In the genomic region with DNA sequence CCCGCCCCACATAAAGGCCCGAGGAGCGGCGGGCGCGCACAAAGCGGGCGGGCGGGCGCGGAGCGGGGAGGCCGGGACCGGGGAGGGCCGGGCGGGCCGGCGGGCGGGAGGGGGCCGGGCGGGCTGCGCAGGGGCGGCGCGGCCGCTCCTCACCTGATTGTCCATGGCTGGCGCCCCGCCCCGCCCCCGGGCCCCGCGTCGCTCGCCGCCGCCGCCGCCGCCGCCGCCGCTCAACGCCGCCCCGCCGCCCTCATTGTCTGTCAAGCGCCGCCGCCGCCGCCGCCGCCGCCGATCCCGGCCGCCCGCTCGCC, we compare ENCODE assay signal across 9 cellular contexts. TPM values are rescaled to one million over a fixed set of nuclear protein-coding genes. Genes with fewer than 3 reads are reported as not detected.
A peak's percentile ranks its signal among the peaks of the same experiment; 100 is the strongest.
DNase-seq lines count a peak whose midpoint lies in the region; ATAC-seq, FAIRE-seq and TF ChIP-seq lines count a peak whose summit lies in the region.
"Had no signal": no experiment of that assay in that cellular context is flagged by ENCODE, and none has a peak within 500 bp of the region (broad histone marks: within the 10 kb centered on the region; RNA-seq: fewer than 3 reads in every experiment).

No MANE protein-coding gene starts in this region.

- intact Hi-C loops in pancreas (cut with DNase I), result no loop called here

- FAIRE-seq in pancreas (lab: Jason Lieb, UNC), result no peak

- peak in 2 of 4 donors; percentile 3 to 8 for ATAC-seq in pancreas

- peaks cover 3% of the 10 kb centered on the region for H3K36me3 Mint-ChIP-seq in activated CD4-positive, alpha-beta T cell treated with anti-CD3 and anti-CD28 coated beads, Interleukin-2, amount 10 ng/mL, durations not matched to agents 7 days and 5 days (ENCODE audit: low read depth)

- no peak for DNase-seq in activated CD4-positive, alpha-beta T cell treated with anti-CD3 and anti-CD28 coated beads, Interleukin-2, amount 10 ng/mL, durations not matched to agents 7 days and 5 days
- DNase-seq in activated CD4-positive, alpha-beta T cell treated with anti-CD3 and anti-CD28 coated beads for 48 hours, result no peak
- DNase-seq in pancreas (no peak), DMS153 treated with DMSO at 0.1 percent for 48 hours (lab: John Stamatoyannopoulos, UW; ENCODE audit: unreplicated experiment) (no peak), NCI-H2196 treated with DMSO at 0.1 percent for 48 hours (lab: John Stamatoyannopoulos, UW; ENCODE audit: unreplicated experiment) (no peak), GDM1 (lab: John Stamatoyannopoulos, UW) (no peak)

- H3K4me1 Mint-ChIP-seq in activated CD4-positive, alpha-beta T cell treated with anti-CD3 and anti-CD28 coated beads, Interleukin-2, amount 10 ng/mL, durations not matched to agents 7 days and 5 days, result peaks cover 34% of the 10 kb centered on the region

- H3K4me3 Mint-ChIP-seq in activated CD4-positive, alpha-beta T cell treated with anti-CD3 and anti-CD28 coated beads, Interleukin-2, amount 10 ng/mL, durations not matched to agents 7 days and 5 days, result peak overlapping the region; percentile 59

- H3K27ac Mint-ChIP-seq in activated CD4-positive, alpha-beta T cell treated with anti-CD3 and anti-CD28 coated beads, Interleukin-2, amount 10 ng/mL, durations not matched to agents 7 days and 5 days, result peak overlapping the region; percentile 50

- H3K4me3 ChIP-seq in HUES48 (ENCODE audit: low read depth, low read length) (peak overlapping the region; percentile 78; the same call in 1 of the 2 replicates), ectodermal cell (ENCODE audit: insufficient read depth, low read depth, low read length) (peak overlapping the region; percentile 90), pancreas (peak overlapping the region; percentile 71 to 89 (median 78))

- H3K36me3 ChIP-seq in HUES48 (ENCODE audit: control insufficient read depth, insufficient read depth, low read length), result peaks cover 5% of the 10 kb centered on the region; the same call in 1 of the 2 replicates
- no peaks in the 10 kb centered on the region for H3K36me3 ChIP-seq in ectodermal cell (ENCODE audit: control insufficient read depth, insufficient read depth, low read length)
- H3K36me3 ChIP-seq in pancreas, result no peaks in the 10 kb centered on the region

- POLR2A ChIA-PET in activated CD4-positive, alpha-beta T cell treated with anti-CD3 and anti-CD28 coated beads, Interleukin-2, amount 10 ng/mL, durations not matched to agents 7 days and 5 days (lab: Charles Lee), result no interaction called here

- CTCF ChIA-PET in activated CD4-positive, alpha-beta T cell treated with anti-CD3 and anti-CD28 coated beads, Interleukin-2, amount 10 ng/mL, durations not matched to agents 7 days and 5 days (lab: Charles Lee), result interaction anchor here (1.2 kb wide), 1 partner anchor 20 kb away, joined by 3 read pairs; no protein-coding TSS in a partner anchor

- no peak overlapping the region for H3K9ac ChIP-seq in HUES48 (ENCODE audit: low read depth, low read length)

- H3K27me3 ChIP-seq in HUES48 (ENCODE audit: control insufficient read depth, insufficient read depth, low read length), result no peaks in the 10 kb centered on the region
- no peaks in the 10 kb centered on the region for H3K27me3 ChIP-seq in ectodermal cell (ENCODE audit: control insufficient read depth, insufficient read depth, low read length, poor library complexity, severe bottlenecking)
- H3K27me3 ChIP-seq in pancreas, result no peaks in the 10 kb centered on the region

- TF ChIP-seq CTCF in pancreas (IDR thresholded peaks at IDR 0.05), result no peak

- peaks cover 5% of the 10 kb centered on the region for H3K9me3 ChIP-seq in HUES48 (ENCODE audit: control insufficient read depth, insufficient read depth, low read length)
- no peaks in the 10 kb centered on the region for H3K9me3 ChIP-seq in ectodermal cell (ENCODE audit: control insufficient read depth, low read length)
- H3K9me3 ChIP-seq in pancreas, result no peaks in the 10 kb centered on the region

- H3K4me1 ChIP-seq in HUES48 (ENCODE audit: control insufficient read depth, insufficient read depth, low read length) (peaks cover 18% of the 10 kb centered on the region), ectodermal cell (ENCODE audit: control insufficient read depth, insufficient read depth, low read length) (peaks cover 29% of the 10 kb centered on the region), pancreas (peaks cover 7 to 19% (median 9%) of the 10 kb centered on the region in 3 donors)

- no peaks in the 10 kb centered on the region for H3K9me3 Mint-ChIP-seq in activated CD4-positive, alpha-beta T cell treated with anti-CD3 and anti-CD28 coated beads, Interleukin-2, amount 10 ng/mL, durations not matched to agents 7 days and 5 days

- 0% methylated on average over 59 of the region's 59 CpGs for WGBS in ectodermal cell, 2 experiments
- WGBS in pancreas, 2 donors, result 0 to 13% methylated on average over 3 to 59 of the region's 59 CpGs

- H3K27ac ChIP-seq in HUES48 (ENCODE audit: low read depth, low read length), result no peak overlapping the region
- no peak overlapping the region for H3K27ac ChIP-seq in ectodermal cell (ENCODE audit: insufficient read depth, low read depth, low read length, poor library complexity, severe bottlenecking)
- H3K27ac ChIP-seq in pancreas, result peak overlapping the region in 3 of 4 donors; percentile 38 to 57 (median 53)

- peaks cover 6% of the 10 kb centered on the region for H3K27me3 Mint-ChIP-seq in activated CD4-positive, alpha-beta T cell treated with anti-CD3 and anti-CD28 coated beads, Interleukin-2, amount 10 ng/mL, durations not matched to agents 7 days and 5 days

RNA-seq across cellular contexts. Expression of a gene that starts 0.2 kb away (rescaled TPM):
- total RNA-seq in activated CD4-positive, alpha-beta T cell treated with anti-CD3 and anti-CD28 coated beads, Interleukin-2, amount 10 ng/mL, durations not matched to agents 7 days and 5 days, result 10 to 100 TPM; 38.4 to 46.5 TPM
- 55.4 TPM for polyA plus RNA-seq in ectodermal cell (2013, experiment 1 of 4)
- polyA plus RNA-seq in ectodermal cell (2013, experiment 2 of 4), result 61.2 TPM
- 58.3 TPM for polyA plus RNA-seq in ectodermal cell (2013, experiment 3 of 4)
- 61.6 TPM for polyA plus RNA-seq in ectodermal cell (2013, experiment 4 of 4)
- total RNA-seq in pancreas, result 10 to 100 TPM; 21.6 to 37.5 (median 25.4) TPM
- 10 to 100 TPM; 19.6 to 28.6 TPM for polyA plus RNA-seq in pancreas

RNA-seq across cellular contexts. Expression of a gene that starts 53.8 kb away (rescaled TPM):
- under 1 TPM; 0.81 to 0.82 TPM for total RNA-seq in activated CD4-positive, alpha-beta T cell treated with anti-CD3 and anti-CD28 coated beads, Interleukin-2, amount 10 ng/mL, durations not matched to agents 7 days and 5 days
- not detected for polyA plus RNA-seq in ectodermal cell (2013, experiment 1 of 4)
- not detected for polyA plus RNA-seq in ectodermal cell (2013, experiment 2 of 4)
- not detected for polyA plus RNA-seq in ectodermal cell (2013, experiment 3 of 4)
- polyA plus RNA-seq in ectodermal cell (2013, experiment 4 of 4), result not detected
- total RNA-seq in pancreas, result not detected
- not detected for polyA plus RNA-seq in pancreas
- total RNA-seq: dermis microvascular lymphatic vessel endothelial cell had no signal

Comparison
In these comparisons a context has a peak if more than half of its experiments do, and no peak if none do; other contexts are left out.
1. H3K27ac ChIP-seq: peak in pancreas (3 of 4); none in HUES48 (single experiment) and ectodermal cell (single experiment).
2. Peak in every context shown above with its lines, with median percentiles within 50 percentile points of each other: H3K4me3 ChIP-seq.